ENCODE assay signal across 8 cellular contexts in genomic region chr10:35194906-35195305, GRCh38.
DNase-seq lines count a peak whose midpoint lies in the region; ATAC-seq and TF ChIP-seq lines count a peak whose summit lies in the region.

No MANE protein-coding gene starts in this region.

- intact Hi-C loops in activated CD4-positive, alpha-beta T cell treated with anti-CD3 and anti-CD28 coated beads for 36 hours (cut with DNase I, micrococcal nuclease), result loop anchor here (1.0 to 5.0 kb wide), 8 partner anchors 23 to 178 kb away; partner anchors contain the start of gene CUL2 (in 1 of the 2)

- ATAC-seq in activated CD4-positive, alpha-beta T cell treated with anti-CD3 and anti-CD28 coated beads for 36 hours, result peak; percentile 25
- no peak for ATAC-seq in HG03571 (IDR thresholded peaks at IDR 0.05; ENCODE audit: unreplicated experiment)
- no peak for ATAC-seq in GM18858 (IDR thresholded peaks at IDR 0.05; ENCODE audit: unreplicated experiment)

- H3K9me3 ChIP-seq in effector memory CD4-positive, alpha-beta T cell (ENCODE audit: control insufficient read depth, low read length), result no peaks in the 10 kb centered on the region

- POLR2A ChIA-PET in activated CD4-positive, alpha-beta T cell treated with anti-CD3 and anti-CD28 coated beads for 36 hours (lab: Charles Lee), result interaction anchor here (0.6 to 2.9 kb wide), 10 partner anchors 16 to 161 kb away, joined by 3 to 93 read pairs (median 4); partner anchors contain the start of gene CREM

- TF ChIP-seq CTCF in osteocyte (IDR thresholded peaks at IDR 0.05), result no peak

- peak overlapping the region; percentile 98 for H3K27ac Mint-ChIP-seq in activated CD4-positive, alpha-beta T cell treated with anti-CD3 and anti-CD28 coated beads for 36 hours
- peak overlapping the region; percentile 99 for H3K27ac Mint-ChIP-seq in osteocyte (ENCODE audit: unreplicated experiment)

- peaks cover 45% of the 10 kb centered on the region for H3K4me1 Mint-ChIP-seq in activated CD4-positive, alpha-beta T cell treated with anti-CD3 and anti-CD28 coated beads for 36 hours
- H3K4me1 Mint-ChIP-seq in osteocyte (ENCODE audit: unreplicated experiment), result peaks cover 24% of the 10 kb centered on the region

- peak overlapping the region; percentile 93 for H3K27ac ChIP-seq in effector memory CD4-positive, alpha-beta T cell (ENCODE audit: insufficient read depth, low read length, poor library complexity, severe bottlenecking)

- H3K4me3 Mint-ChIP-seq in activated CD4-positive, alpha-beta T cell treated with anti-CD3 and anti-CD28 coated beads for 36 hours, result peak overlapping the region; percentile 79
- H3K4me3 Mint-ChIP-seq in osteocyte (ENCODE audit: unreplicated experiment), result peak overlapping the region; percentile 80

- DNase-seq in activated CD4-positive, alpha-beta T cell treated with anti-CD3 and anti-CD28 coated beads for 36 hours, result peak; percentile 61
- DNase-seq in activated CD4-positive, alpha-beta T cell treated with anti-CD3 and anti-CD28 coated beads for 1 hour, result no peak
- peak in 3 of 5 experiments; percentile 36 to 88 (median 78) for DNase-seq in T-helper 2 cell
- DNase-seq in effector memory CD4-positive, alpha-beta T cell, result peak; percentile 26 to 41 (median 39)
- no peak for DNase-seq in osteocyte (ENCODE audit: extremely low spot score, unreplicated experiment)
- DNase-seq in nucleus accumbens (lab: John Stamatoyannopoulos, UW), result no peak

- H3K4me3 ChIP-seq in effector memory CD4-positive, alpha-beta T cell (ENCODE audit: insufficient read depth, low read depth, low read length, poor library complexity, severe bottlenecking), result peak overlapping the region; percentile 39

- H3K36me3 Mint-ChIP-seq in activated CD4-positive, alpha-beta T cell treated with anti-CD3 and anti-CD28 coated beads for 36 hours (ENCODE audit: low read depth), result peaks cover 29% of the 10 kb centered on the region
- H3K36me3 Mint-ChIP-seq in osteocyte (ENCODE audit: unreplicated experiment), result no peaks in the 10 kb centered on the region

- no peaks in the 10 kb centered on the region for H3K36me3 ChIP-seq in effector memory CD4-positive, alpha-beta T cell (ENCODE audit: control insufficient read depth, insufficient read depth, low read length)

- no peaks in the 10 kb centered on the region for H3K27me3 ChIP-seq in effector memory CD4-positive, alpha-beta T cell (replicated peaks; ENCODE audit: control insufficient read depth, insufficient read depth, low read length, poor library complexity, severe bottlenecking)

- CTCF ChIA-PET in activated CD4-positive, alpha-beta T cell treated with anti-CD3 and anti-CD28 coated beads for 36 hours (lab: Charles Lee), result interaction anchor here (1.3 to 3.4 kb wide), 15 partner anchors 15 to 368 kb away, joined by 3 to 102 read pairs (median 9); partner anchors contain the start of gene CREM

- no peaks in the 10 kb centered on the region for H3K27me3 Mint-ChIP-seq in activated CD4-positive, alpha-beta T cell treated with anti-CD3 and anti-CD28 coated beads for 36 hours
- no peaks in the 10 kb centered on the region for H3K27me3 Mint-ChIP-seq in osteocyte (ENCODE audit: unreplicated experiment)

- no peaks in the 10 kb centered on the region for H3K9me3 Mint-ChIP-seq in activated CD4-positive, alpha-beta T cell treated with anti-CD3 and anti-CD28 coated beads for 36 hours (ENCODE audit: low read depth)
- H3K9me3 Mint-ChIP-seq in osteocyte (ENCODE audit: unreplicated experiment), result no peaks in the 10 kb centered on the region

- H3K4me1 ChIP-seq in effector memory CD4-positive, alpha-beta T cell (ENCODE audit: control insufficient read depth, insufficient read depth, low read length, poor library complexity, severe bottlenecking), result no peaks in the 10 kb centered on the region

Comparison
In these comparisons a context has a peak if more than half of its experiments do, and no peak if none do; other contexts are left out.
1. DNase-seq: peak in activated CD4-positive, alpha-beta T cell treated with anti-CD3 and anti-CD28 coated beads for 36 hours (single experiment), T-helper 2 cell (3 of 5) and effector memory CD4-positive, alpha-beta T cell (3 of 3); none in activated CD4-positive, alpha-beta T cell treated with anti-CD3 and anti-CD28 coated beads for 1 hour (single experiment), osteocyte (single experiment) and nucleus accumbens (0 of 56).